9 cellular contexts compared by ENCODE assay signal in genomic region chr12:95173392-95174251, GRCh38. TPM values are rescaled to one million over a fixed set of nuclear protein-coding genes. Genes with fewer than 3 reads are reported as not detected.
DNase-seq lines count a peak whose midpoint lies in the region; ATAC-seq and TF ChIP-seq lines count a peak whose summit lies in the region.
"Had no signal": no experiment of that assay in that cellular context is flagged by ENCODE, and none has a peak within 500 bp of the region (broad histone marks: within the 10 kb centered on the region; RNA-seq: fewer than 3 reads in every experiment).

No MANE protein-coding gene starts in this region.

- H3K27me3 Mint-ChIP-seq in activated naive CD8-positive, alpha-beta T cell treated with anti-CD3 and anti-CD28 coated beads, Interleukin-2, amount 50 U/mL, for 24 hours = peaks cover 2% of the 10 kb centered on the region

- TF ChIP-seq CTCF in AG04449 (IDR thresholded peaks at IDR 0.05; ENCODE audit: insufficient read depth, low read length, missing control alignments) = no peak

- H3K9me3 Mint-ChIP-seq in activated naive CD8-positive, alpha-beta T cell treated with anti-CD3 and anti-CD28 coated beads, Interleukin-2, amount 50 U/mL, for 24 hours = no peaks in the 10 kb centered on the region
- H3K9me3 Mint-ChIP-seq: CD8-positive, alpha-beta T cell had no signal

- no peaks in the 10 kb centered on the region for H3K9me3 ChIP-seq in esophagus (ENCODE audit: control insufficient read depth in 2 of 2, insufficient read depth in 1 of 2, low read depth in 1 of 2, low read length in 1 of 2)

- DNase-seq in AG04449 (ENCODE audit: low read depth, low spot score) = peak; percentile 51
- peak; percentile 99 for DNase-seq in NCI-H226
- DNase-seq in myocyte (ENCODE audit: low read depth) = peak; percentile 84
- no peak for DNase-seq in activated naive CD8-positive, alpha-beta T cell treated with anti-CD3 and anti-CD28 coated beads, Interleukin-2, amount 50 U/mL, for 24 hours
- no peak for DNase-seq in mesenteric fat pad (ENCODE audit: low spot score)
- DNase-seq: CD8-positive, alpha-beta T cell had no signal

- peak overlapping the region; percentile 42 to 67 for H3K27ac ChIP-seq in esophagus (ENCODE audit: low read depth in 2 of 2, low read length in 1 of 2)

- no peak for ATAC-seq in activated naive CD8-positive, alpha-beta T cell treated with anti-CD3 and anti-CD28 coated beads, Interleukin-2, amount 50 U/mL, for 24 hours
- ATAC-seq in GM21528 (IDR thresholded peaks at IDR 0.05; ENCODE audit: low FRiP score, unreplicated experiment) = no peak
- no peak for ATAC-seq in GM19324 (IDR thresholded peaks at IDR 0.05; ENCODE audit: low FRiP score, unreplicated experiment)
- ATAC-seq: CD8-positive, alpha-beta T cell had no signal

- WGBS in esophagus, 2 donors = 20 to 28% methylated on average over 8 of the region's 8 CpGs

- H3K4me1 Mint-ChIP-seq in activated naive CD8-positive, alpha-beta T cell treated with anti-CD3 and anti-CD28 coated beads, Interleukin-2, amount 50 U/mL, for 24 hours = no peaks in the 10 kb centered on the region

- no peaks in the 10 kb centered on the region for H3K36me3 Mint-ChIP-seq in activated naive CD8-positive, alpha-beta T cell treated with anti-CD3 and anti-CD28 coated beads, Interleukin-2, amount 50 U/mL, for 24 hours (ENCODE audit: low read depth)
- H3K36me3 Mint-ChIP-seq: CD8-positive, alpha-beta T cell had no signal

- H3K4me3 Mint-ChIP-seq in activated naive CD8-positive, alpha-beta T cell treated with anti-CD3 and anti-CD28 coated beads, Interleukin-2, amount 50 U/mL, for 24 hours = no peak overlapping the region
- H3K4me3 Mint-ChIP-seq: CD8-positive, alpha-beta T cell had no signal

- POLR2A ChIA-PET in AG04449 (lab: Yijun Ruan, JAX) = interaction anchor here (0.6 to 1.1 kb wide), 2 partner anchors 9 to 131 kb away, joined by 3 read pairs; no protein-coding TSS in a partner anchor

- no peak overlapping the region for H3K27ac Mint-ChIP-seq in activated naive CD8-positive, alpha-beta T cell treated with anti-CD3 and anti-CD28 coated beads, Interleukin-2, amount 50 U/mL, for 24 hours
- H3K27ac Mint-ChIP-seq: CD8-positive, alpha-beta T cell had no signal

- H3K36me3 ChIP-seq in esophagus (ENCODE audit: control insufficient read depth in 2 of 2, insufficient read depth in 2 of 2, low read length in 1 of 2) = no peaks in the 10 kb centered on the region

- H3K4me3 ChIP-seq in AG04449 (ENCODE audit: low read depth, low read length) (no peak overlapping the region), esophagus (ENCODE audit: low read depth in 1 of 2, low read length in 2 of 2) (no peak overlapping the region)

- H3K27me3 ChIP-seq in esophagus (ENCODE audit: control insufficient read depth in 1 of 2, insufficient read depth in 2 of 2, low read length in 2 of 2) = no peaks in the 10 kb centered on the region

- CTCF ChIA-PET in AG04449 (lab: Yijun Ruan, JAX) = interaction anchor here (0.6 to 1.3 kb wide), 4 partner anchors 10 to 159 kb away, joined by 3 to 4 read pairs (median 3); no protein-coding TSS in a partner anchor

- peaks cover 0 to 3% of the 10 kb centered on the region in 2 donors for H3K4me1 ChIP-seq in esophagus (ENCODE audit: control insufficient read depth in 2 of 2, insufficient read depth in 2 of 2, low read length in 1 of 2)

RNA-seq across cellular contexts. Expression of gene FGD6, which starts 43.6 kb away (rescaled TPM):
- polyA plus RNA-seq in esophagus = 1 to 10 TPM; 2.2 to 2.3 TPM
- total RNA-seq in myocyte (3.1 TPM in 2 replicates), mesenteric fat pad (5.4 TPM)
- 0.79 TPM for polyA plus RNA-seq in myocyte (2012)

RNA-seq across cellular contexts. Expression of gene VEZT, which starts 44.0 kb away (rescaled TPM):
- polyA plus RNA-seq in esophagus = 10 to 100 TPM; 22.7 to 23.9 TPM
- total RNA-seq in myocyte (75.9 and 89.6 TPM in 2 replicates), mesenteric fat pad (50.2 TPM)
- polyA plus RNA-seq in myocyte (2012) = 27.6 TPM

Comparison
In these comparisons a context has a peak if more than half of its experiments do, and no peak if none do; other contexts are left out.
1. DNase-seq: peak in AG04449 (single experiment), NCI-H226 (single experiment) and myocyte (single experiment); none in activated naive CD8-positive, alpha-beta T cell treated with anti-CD3 and anti-CD28 coated beads, Interleukin-2, amount 50 U/mL, for 24 hours (single experiment) and mesenteric fat pad (single experiment).